19 cellular contexts compared by ENCODE assay signal in genomic region chr2:202583709-202584219, GRCh38.
"Had no signal": no experiment of that assay in that cellular context is flagged by ENCODE, and none has a peak within 500 bp of the region (broad histone marks: within the 10 kb centered on the region; RNA-seq: fewer than 3 reads in every experiment).

No MANE protein-coding gene starts in this region.

- H3K9ac ChIP-seq: SK-N-SH had no signal

- H3K27me3 ChIP-seq: MG63 had no signal

- H3K27ac ChIP-seq: RWPE1 had no signal

- H3K4me3 ChIP-seq: MG63 had no signal

- DNase-seq: IMR-90, Karpas-422, KG1, MG63, NCI-H1092, NCI-H1105 treated with DMSO at 0.1 percent for 48 hours, NCI-H1417 treated with DMSO at 0.1 percent for 48 hours, NCI-H146, NCI-H1694 treated with DMSO at 0.1 percent for 48 hours, NCI-H1930, NCI-H2081, NCI-H2107, NCI-H2227 treated with DMSO at 0.1 percent for 48 hours, NCI-H524, NCI-H526 treated with DMSO at 0.1 percent for 48 hours, NCI-H774, SHP77, SK-N-SH had no signal

- H3K9me3 ChIP-seq: MG63, SK-N-SH had no signal

- H3K36me3 ChIP-seq: MG63 had no signal
